8 cellular contexts compared by ENCODE assay signal in genomic region chr14:75906680-75907280, GRCh38.
A peak's percentile ranks its signal among the peaks of the same experiment; 100 is the strongest.
DNase-seq lines count a peak whose midpoint lies in the region; TF ChIP-seq lines count a peak whose summit lies in the region.

No MANE protein-coding gene starts in this region.

- no peak overlapping the region for H3K27ac ChIP-seq in thyroid gland

- peak; percentile 87 for TF ChIP-seq CTCF in AG09319 (IDR thresholded peaks at IDR 0.05; ENCODE audit: low read depth, low read length)
- TF ChIP-seq CTCF in neural crest cell (conservative IDR thresholded peaks at IDR 0.05), result peak; percentile 95
- peak; percentile 66 to 96 (median 78) for TF ChIP-seq CTCF in thyroid gland (IDR thresholded peaks at IDR 0.05)

- intact Hi-C loops in thyroid gland (cut with DNase I), result loop anchor here (5.0 kb wide), 1 partner anchor 76 kb away; the partner anchor contains the start of gene TGFB3

- H3K9me3 ChIP-seq in HAP-1 (no peaks in the 10 kb centered on the region), thyroid gland (no peaks in the 10 kb centered on the region)

- no peaks in the 10 kb centered on the region for H3K4me1 Mint-ChIP-seq in activated T-cell treated with anti-CD3 and anti-CD28 coated beads, Interleukin-2, amount 50 U/mL, for 24 hours (ENCODE audit: low read depth)
- peaks cover 26% of the 10 kb centered on the region for H3K4me1 Mint-ChIP-seq in neural crest cell

- DNase-seq in AG09319 (ENCODE audit: extremely low read depth, low read depth) (no peak), HAP-1 (ENCODE audit: low spot score in 2 of 2) (peak; percentile 47 to 81), OCI-M1 (lab: John Stamatoyannopoulos, UW) (peak; percentile 68), fibroblast of gingiva (ENCODE audit: low read depth) (peak; percentile 49), neural crest cell (ENCODE audit: low read depth, low spot score) (peak; percentile 76), thyroid gland (peak; percentile 43 to 64), cortex of kidney (lab: John Stamatoyannopoulos, UW) (no peak)
- peak; percentile 42 for DNase-seq in activated T-cell treated with anti-CD3 and anti-CD28 coated beads, Interleukin-2, amount 50 U/mL, for 24 hours

- H3K4me3 ChIP-seq in HAP-1, result no peak overlapping the region
- no peak overlapping the region for H3K4me3 ChIP-seq in thyroid gland (replicated peaks in 1 of 3)

- H3K27me3 ChIP-seq in HAP-1 (ENCODE audit: low read depth) (no peaks in the 10 kb centered on the region), thyroid gland (no peaks in the 10 kb centered on the region)

- no peak for TF ChIP-seq POLR2A in thyroid gland (IDR thresholded peaks at IDR 0.05)

- H3K4me3 Mint-ChIP-seq in activated T-cell treated with anti-CD3 and anti-CD28 coated beads, Interleukin-2, amount 50 U/mL, for 24 hours, result no peak overlapping the region
- no peak overlapping the region for H3K4me3 Mint-ChIP-seq in neural crest cell

- no peaks in the 10 kb centered on the region for H3K27me3 Mint-ChIP-seq in activated T-cell treated with anti-CD3 and anti-CD28 coated beads, Interleukin-2, amount 50 U/mL, for 24 hours
- no peaks in the 10 kb centered on the region for H3K27me3 Mint-ChIP-seq in neural crest cell (ENCODE audit: low read depth)

- peaks cover 3% of the 10 kb centered on the region for H3K36me3 Mint-ChIP-seq in activated T-cell treated with anti-CD3 and anti-CD28 coated beads, Interleukin-2, amount 50 U/mL, for 24 hours (ENCODE audit: low read depth)
- no peaks in the 10 kb centered on the region for H3K36me3 Mint-ChIP-seq in neural crest cell (ENCODE audit: low read depth)

- H3K9me3 Mint-ChIP-seq in activated T-cell treated with anti-CD3 and anti-CD28 coated beads, Interleukin-2, amount 50 U/mL, for 24 hours, result no peaks in the 10 kb centered on the region
- no peaks in the 10 kb centered on the region for H3K9me3 Mint-ChIP-seq in neural crest cell

- H3K27ac Mint-ChIP-seq in activated T-cell treated with anti-CD3 and anti-CD28 coated beads, Interleukin-2, amount 50 U/mL, for 24 hours, result no peak overlapping the region
- no peak overlapping the region for H3K27ac Mint-ChIP-seq in neural crest cell (ENCODE audit: unreplicated experiment)

- 47 to 48% methylated on average over 4 of the region's 4 CpGs for WGBS in thyroid gland, 2 donors

- in situ Hi-C loops in HAP-1 (cut with MboI; ENCODE audit: low sequenced_read_pairs), result no loop called here

- H3K36me3 ChIP-seq in HAP-1 (replicated peaks) (no peaks in the 10 kb centered on the region), thyroid gland (no peaks in the 10 kb centered on the region)

- no peaks in the 10 kb centered on the region for H3K4me1 ChIP-seq in HAP-1
- no peaks in the 10 kb centered on the region for H3K4me1 ChIP-seq in thyroid gland

Comparison
In these comparisons a context has a peak if more than half of its experiments do, and no peak if none do; other contexts are left out.
1. DNase-seq: peak in HAP-1 (2 of 2), OCI-M1 (single experiment), activated T-cell treated with anti-CD3 and anti-CD28 coated beads, Interleukin-2, amount 50 U/mL, for 24 hours (single experiment), fibroblast of gingiva (single experiment), neural crest cell (single experiment) and thyroid gland (2 of 2); none in AG09319 (single experiment) and cortex of kidney (single experiment).
2. Peak in every context shown above with its lines, with median percentiles within 50 percentile points of each other: CTCF ChIP-seq.